Comparison of ENCODE assay signal across 19 cellular contexts in genomic region chr6:25866011-25866410, GRCh38. TPM values are rescaled to one million over a fixed set of nuclear protein-coding genes. Genes with fewer than 3 reads are reported as not detected.
DNase-seq lines count a peak whose midpoint lies in the region; TF ChIP-seq lines count a peak whose summit lies in the region.
"Had no signal": no experiment of that assay in that cellular context is flagged by ENCODE, and none has a peak within 500 bp of the region (broad histone marks: within the 10 kb centered on the region; RNA-seq: fewer than 3 reads in every experiment).

No MANE protein-coding gene starts in this region.

- H3K9me2 ChIP-seq in SK-N-SH = no peaks in the 10 kb centered on the region

- H3K4me2 ChIP-seq in SK-N-SH = no peak overlapping the region
- H3K4me2 ChIP-seq: neural progenitor cell had no signal

- no peak for TF ChIP-seq POLR2A in vagina (IDR thresholded peaks at IDR 0.05)

- WGBS in thymus = 14% methylated on average over 3 of the region's 3 CpGs
- WGBS in SK-N-SH (ENCODE audit: low lambda C conversion rate) = 46% methylated on average over 3 of the region's 3 CpGs

- no peak overlapping the region for H3K9ac ChIP-seq in SK-N-SH
- H3K9ac ChIP-seq: neural progenitor cell had no signal

- H3K4me1 ChIP-seq in thymus (ENCODE audit: control insufficient read depth, insufficient read depth, low read length) (peaks cover 6% of the 10 kb centered on the region), SK-N-SH (ENCODE audit: control insufficient read depth in 1 of 2, insufficient read depth in 2 of 2, low read depth in 1 of 2, low read length in 1 of 2) (no peaks in the 10 kb centered on the region), vagina (no peaks in the 10 kb centered on the region)
- H3K4me1 ChIP-seq: neural progenitor cell, thyroid gland had no signal

- H3K36me3 ChIP-seq in thymus (ENCODE audit: control insufficient read depth, insufficient read depth) (no peaks in the 10 kb centered on the region), SK-N-SH (replicated peaks in 1 of 2; ENCODE audit: control insufficient read depth in 1 of 2, insufficient read depth in 2 of 2, low read length in 1 of 2) (no peaks in the 10 kb centered on the region), vagina (no peaks in the 10 kb centered on the region)
- H3K36me3 ChIP-seq: neural progenitor cell, thyroid gland had no signal

- H3K79me2 ChIP-seq in SK-N-SH (ENCODE audit: insufficient read depth) = no peaks in the 10 kb centered on the region

- H3K9me3 ChIP-seq in thymus (ENCODE audit: control insufficient read depth) (no peaks in the 10 kb centered on the region), SK-N-SH (no peaks in the 10 kb centered on the region), vagina (no peaks in the 10 kb centered on the region)
- H3K9me3 ChIP-seq: thyroid gland had no signal

- no peaks in the 10 kb centered on the region for H3F3A ChIP-seq in SK-N-SH (replicated peaks; ENCODE audit: insufficient read depth)

- peaks cover 14% of the 10 kb centered on the region for H3K36me3 Mint-ChIP-seq in activated naive CD4-positive, alpha-beta T cell treated with anti-CD3 and anti-CD28 coated beads, Interleukin-2, amount 10 ng/mL, durations not matched to agents 7 days and 5 days
- H3K36me3 Mint-ChIP-seq: neural progenitor cell had no signal

- intact Hi-C loops in vagina (cut with DNase I) = no loop called here

- no peaks in the 10 kb centered on the region for H4K20me1 ChIP-seq in SK-N-SH (ENCODE audit: insufficient read depth)

- peak; percentile 34 for DNase-seq in activated naive CD4-positive, alpha-beta T cell treated with anti-CD3 and anti-CD28 coated beads, Interleukin-2, amount 10 ng/mL, durations not matched to agents 7 days and 5 days
- no peak for DNase-seq in activated naive CD4-positive, alpha-beta T cell treated with Interleukin-2 at 50 U/mL for 16 hours
- DNase-seq in OCI-M1 (lab: John Stamatoyannopoulos, UW) (peak; percentile 91), amniotic epithelial cell (ENCODE audit: low read depth) (peak; percentile 22), SK-N-SH (no peak), NCI-H2171 (lab: John Stamatoyannopoulos, UW) (no peak), vagina (ENCODE audit: extremely low spot score in 2 of 2) (no peak)
- DNase-seq: anterior cingulate cortex; cortex of kidney; DMS53; GOT3; mesenchymal stem cell; NCI-H1092; stimulated activated CD4-positive, alpha-beta T cell treated with anti-CD3 and anti-CD28 coated beads, Interleukin-2, amount 100 ng/mL, for 24 hours; T-helper 9 cell; thyroid gland had no signal

- H3K27ac ChIP-seq in thymus (ENCODE audit: low read depth) = peak overlapping the region; percentile 26
- no peak overlapping the region for H3K27ac ChIP-seq in SK-N-SH (ENCODE audit: low read depth in 2 of 2, low read length in 1 of 2)
- H3K27ac ChIP-seq in vagina = no peak overlapping the region
- H3K27ac ChIP-seq: neural progenitor cell, thyroid gland had no signal

- H3K4me3 ChIP-seq in thymus (ENCODE audit: low read length) (no peak overlapping the region), SK-N-SH (ENCODE audit: low read depth in 2 of 2, low read length in 1 of 2) (no peak overlapping the region), vagina (no peak overlapping the region)
- H3K4me3 ChIP-seq: neural progenitor cell, thyroid gland had no signal

- H3K9me3 Mint-ChIP-seq in activated naive CD4-positive, alpha-beta T cell treated with anti-CD3 and anti-CD28 coated beads, Interleukin-2, amount 10 ng/mL, durations not matched to agents 7 days and 5 days = peaks cover 11% of the 10 kb centered on the region
- H3K9me3 Mint-ChIP-seq: neural progenitor cell had no signal

- TF ChIP-seq CTCF in SK-N-SH (IDR thresholded peaks at IDR 0.05) (no peak), vagina (IDR thresholded peaks at IDR 0.05) (no peak)

- peaks cover 30% of the 10 kb centered on the region for H3K4me1 Mint-ChIP-seq in activated naive CD4-positive, alpha-beta T cell treated with anti-CD3 and anti-CD28 coated beads, Interleukin-2, amount 10 ng/mL, durations not matched to agents 7 days and 5 days
- H3K4me1 Mint-ChIP-seq: neural progenitor cell had no signal

- TF ChIP-seq RAD21 in SK-N-SH (IDR thresholded peaks at IDR 0.05; ENCODE audit: low read length) = no peak

- CTCF ChIA-PET in activated naive CD4-positive, alpha-beta T cell treated with anti-CD3 and anti-CD28 coated beads, Interleukin-2, amount 10 ng/mL, durations not matched to agents 7 days and 5 days (lab: Charles Lee) = no interaction called here
- CTCF ChIA-PET in SK-N-SH (lab: Yijun Ruan, JAX) = no interaction called here

- H3K27me3 ChIP-seq in thymus (ENCODE audit: control insufficient read depth, insufficient read depth) = no peaks in the 10 kb centered on the region
- no peaks in the 10 kb centered on the region for H3K27me3 ChIP-seq in SK-N-SH (ENCODE audit: insufficient read depth)
- H3K27me3 ChIP-seq in vagina = no peaks in the 10 kb centered on the region
- H3K27me3 ChIP-seq: neural progenitor cell, thyroid gland had no signal

- no peak overlapping the region for H2AFZ ChIP-seq in SK-N-SH (ENCODE audit: low read depth)
- H2AFZ ChIP-seq: neural progenitor cell had no signal

- no peak for TF ChIP-seq EP300 in SK-N-SH (IDR thresholded peaks at IDR 0.05; ENCODE audit: borderline replicate concordance in 1 of 2, low read depth in 1 of 2, low read length in 1 of 2)

- H3K4me3 Mint-ChIP-seq in activated naive CD4-positive, alpha-beta T cell treated with anti-CD3 and anti-CD28 coated beads, Interleukin-2, amount 10 ng/mL, durations not matched to agents 7 days and 5 days = no peak overlapping the region
- H3K4me3 Mint-ChIP-seq: neural progenitor cell had no signal

- peak overlapping the region; percentile 86 for H3K27ac Mint-ChIP-seq in activated naive CD4-positive, alpha-beta T cell treated with anti-CD3 and anti-CD28 coated beads, Interleukin-2, amount 10 ng/mL, durations not matched to agents 7 days and 5 days
- H3K27ac Mint-ChIP-seq: neural progenitor cell had no signal

- H3K27me3 Mint-ChIP-seq in activated naive CD4-positive, alpha-beta T cell treated with anti-CD3 and anti-CD28 coated beads, Interleukin-2, amount 10 ng/mL, durations not matched to agents 7 days and 5 days = no peaks in the 10 kb centered on the region

- POLR2A ChIA-PET in SK-N-SH (lab: Yijun Ruan, JAX) = no interaction called here

TF ChIP-seq in SK-N-SH, 30 proteins besides CTCF, POLR2A, EP300 and RAD21:
- TF ChIP-seq, protein P1, sequence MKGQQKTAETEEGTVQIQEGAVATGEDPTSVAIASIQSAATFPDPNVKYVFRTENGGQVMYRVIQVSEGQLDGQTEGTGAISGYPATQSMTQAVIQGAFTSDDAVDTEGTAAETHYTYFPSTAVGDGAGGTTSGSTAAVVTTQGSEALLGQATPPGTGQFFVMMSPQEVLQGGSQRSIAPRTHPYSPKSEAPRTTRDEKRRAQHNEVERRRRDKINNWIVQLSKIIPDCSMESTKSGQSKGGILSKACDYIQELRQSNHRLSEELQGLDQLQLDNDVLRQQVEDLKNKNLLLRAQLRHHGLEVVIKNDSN (IDR thresholded peaks at IDR 0.05; ENCODE audit: borderline replicate concordance, low read depth) = no peak
- TF ChIP-seq TEAD4 (IDR thresholded peaks at IDR 0.05; ENCODE audit: borderline replicate concordance, insufficient read depth) (no peak), TCF12 (IDR thresholded peaks at IDR 0.05) (no peak)

RNA-seq across cellular contexts. Expression of gene SLC17A3, which starts 8.0 kb away (rescaled TPM):
- polyA plus RNA-seq in thymus = 0.09 TPM
- polyA plus RNA-seq in SK-N-SH (2012; rRNA removed) = 0.08 TPM in 1 of 2 replicates, not detected in the other
- polyA plus RNA-seq in SK-N-SH (2012; cell fraction: cytosol; rRNA removed) = 0.04 TPM in 1 of 2 replicates, not detected in the other
- not detected in 2 replicates for polyA plus RNA-seq in SK-N-SH (2012; cell fraction: nucleus; rRNA removed)
- not detected for total RNA-seq in vagina
- total RNA-seq: thyroid gland had no signal
- polyA plus RNA-seq: esophagus had no signal

RNA-seq across cellular contexts. Expression of gene SLC17A1, which starts 34.2 kb away (rescaled TPM):
- polyA plus RNA-seq in thymus (not detected), SK-N-SH (2012; rRNA removed) (not detected in 2 replicates)
- not detected in 2 replicates for polyA plus RNA-seq in SK-N-SH (2012; cell fraction: cytosol; rRNA removed)
- not detected in 2 replicates for polyA plus RNA-seq in SK-N-SH (2012; cell fraction: nucleus; rRNA removed)
- not detected for total RNA-seq in vagina
- total RNA-seq: thyroid gland had no signal
- polyA plus RNA-seq: esophagus had no signal

Comparison
In these comparisons a context has a peak if more than half of its experiments do, and no peak if none do; other contexts are left out.
1. DNase-seq: peak in activated naive CD4-positive, alpha-beta T cell treated with anti-CD3 and anti-CD28 coated beads, Interleukin-2, amount 10 ng/mL, durations not matched to agents 7 days and 5 days (single experiment), OCI-M1 (single experiment) and amniotic epithelial cell (single experiment); none in activated naive CD4-positive, alpha-beta T cell treated with Interleukin-2 at 50 U/mL for 16 hours (single experiment), SK-N-SH (single experiment), NCI-H2171 (single experiment) and vagina (0 of 2).